ENCODE assay signal across 24 cellular contexts in genomic region chr1:244713329-244713728, GRCh38.
"Had no signal": no experiment of that assay in that cellular context is flagged by ENCODE, and none has a peak within 500 bp of the region (broad histone marks: within the 10 kb centered on the region; RNA-seq: fewer than 3 reads in every experiment).

No MANE protein-coding gene starts in this region.

- H3K9me3 Mint-ChIP-seq: activated CD4-positive, alpha-beta T cell treated with anti-CD3 and anti-CD28 coated beads, Interleukin-2, amount 10 ng/mL, durations not matched to agents 7 days and 5 days; activated CD8-positive, alpha-beta T cell treated with anti-CD3 and anti-CD28 coated beads for 36 hours; activated naive CD8-positive, alpha-beta T cell treated with anti-CD3 and anti-CD28 coated beads, Interleukin-2, amount 50 U/mL, for 24 hours; activated T-helper 1 cell treated with anti-CD3 and anti-CD28 coated beads, Interleukin-12 subunit alpha, Interleukin-12 subunit beta, Interleukin-2, Interleukin-4 antibody, amounts not matched to agents 30 ng/mL and 10 ng/mL and 1 ng/mL, durations not matched to agents 14 hours and 24 hours and 36 hours; endodermal cell; natural killer cell; stimulated activated naive B cell treated with anti-CD40 and anti-IgM and Interleukin-4, amounts not matched to agents 10 μg/mL and 1 μg/mL and 100 μg/mL, for 72 hours had no signal

- H3K9me3 ChIP-seq: esophagus squamous epithelium, gastroesophageal sphincter, neutrophil, ovary, prostate gland, transverse colon, uterus had no signal

- H3K4me3 ChIP-seq: coronary artery, esophagus squamous epithelium, gastroesophageal sphincter, ovary, prostate gland, transverse colon, uterus had no signal

- H3K27me3 Mint-ChIP-seq: activated CD4-positive, alpha-beta T cell treated with anti-CD3 and anti-CD28 coated beads, Interleukin-2, amount 10 ng/mL, durations not matched to agents 7 days and 5 days; activated CD8-positive, alpha-beta T cell treated with anti-CD3 and anti-CD28 coated beads for 36 hours; activated naive CD8-positive, alpha-beta T cell treated with anti-CD3 and anti-CD28 coated beads, Interleukin-2, amount 50 U/mL, for 24 hours; stimulated activated naive B cell treated with anti-CD40 and anti-IgM and Interleukin-4, amounts not matched to agents 10 μg/mL and 1 μg/mL and 100 μg/mL, for 72 hours had no signal

- H3K36me3 Mint-ChIP-seq: activated CD8-positive, alpha-beta memory T cell treated with anti-CD3 and anti-CD28 coated beads, Interleukin-2, amount 10 ng/mL, durations not matched to agents 7 days and 5 days; natural killer cell; stimulated activated naive B cell treated with anti-CD40 and anti-IgM and Interleukin-4, amounts not matched to agents 10 μg/mL and 1 μg/mL and 100 μg/mL, for 72 hours had no signal

- ATAC-seq: gastroesophageal sphincter, left cardiac atrium, natural killer cell had no signal

- H3K4me1 Mint-ChIP-seq: endodermal cell; stimulated activated naive B cell treated with anti-CD40 and anti-IgM and Interleukin-4, amounts not matched to agents 10 μg/mL and 1 μg/mL and 100 μg/mL, for 72 hours had no signal

- H3K27ac Mint-ChIP-seq: activated CD4-positive, alpha-beta T cell treated with anti-CD3 and anti-CD28 coated beads, Interleukin-2, amount 10 ng/mL, durations not matched to agents 7 days and 5 days; activated CD8-positive, alpha-beta memory T cell treated with anti-CD3 and anti-CD28 coated beads, Interleukin-2, amount 10 ng/mL, durations not matched to agents 7 days and 5 days; activated CD8-positive, alpha-beta T cell treated with anti-CD3 and anti-CD28 coated beads for 36 hours; activated T-helper 1 cell treated with anti-CD3 and anti-CD28 coated beads, Interleukin-12 subunit alpha, Interleukin-12 subunit beta, Interleukin-2, Interleukin-4 antibody, amounts not matched to agents 30 ng/mL and 10 ng/mL and 1 ng/mL, durations not matched to agents 14 hours and 24 hours and 36 hours; endodermal cell; natural killer cell; stimulated activated naive B cell treated with anti-CD40 and anti-IgM and Interleukin-4, amounts not matched to agents 10 μg/mL and 1 μg/mL and 100 μg/mL, for 72 hours had no signal

- H3K27ac ChIP-seq: coronary artery, esophagus squamous epithelium, gastroesophageal sphincter, neutrophil, ovary, prostate gland, transverse colon, uterus had no signal

- H3K4me3 Mint-ChIP-seq: activated CD4-positive, alpha-beta T cell treated with anti-CD3 and anti-CD28 coated beads, Interleukin-2, amount 10 ng/mL, durations not matched to agents 7 days and 5 days; activated CD8-positive, alpha-beta memory T cell treated with anti-CD3 and anti-CD28 coated beads, Interleukin-2, amount 10 ng/mL, durations not matched to agents 7 days and 5 days; activated CD8-positive, alpha-beta T cell treated with anti-CD3 and anti-CD28 coated beads for 36 hours; activated naive CD8-positive, alpha-beta T cell treated with anti-CD3 and anti-CD28 coated beads, Interleukin-2, amount 50 U/mL, for 24 hours; activated T-helper 1 cell treated with anti-CD3 and anti-CD28 coated beads, Interleukin-12 subunit alpha, Interleukin-12 subunit beta, Interleukin-2, Interleukin-4 antibody, amounts not matched to agents 30 ng/mL and 10 ng/mL and 1 ng/mL, durations not matched to agents 14 hours and 24 hours and 36 hours; endodermal cell; natural killer cell; stimulated activated naive B cell treated with anti-CD40 and anti-IgM and Interleukin-4, amounts not matched to agents 10 μg/mL and 1 μg/mL and 100 μg/mL, for 72 hours had no signal

- DNase-seq: activated CD4-positive, alpha-beta T cell treated with anti-CD3 and anti-CD28 coated beads, Interleukin-2, amount 10 ng/mL, durations not matched to agents 7 days and 5 days; activated gamma-delta T cell; activated naive CD4-positive, alpha-beta T cell treated with anti-CD3 and anti-CD28 coated beads, Interleukin-2, amount 50 U/mL, for 16 hours; cerebellar nuclear complex; esophagus squamous epithelium; hypothalamus; islet precursor cell; left cardiac atrium; midbrain; natural killer cell; ovary; stimulated activated CD4-positive, alpha-beta T cell treated with anti-CD3 and anti-CD28 coated beads, Interleukin-2, amount 100 ng/mL, for 48 hours; stimulated activated naive B cell treated with anti-CD40 and anti-IgM and Interleukin-4, amounts not matched to agents 10 μg/mL and 1 μg/mL and 100 μg/mL, for 72 hours; transverse colon; uterus had no signal

- H3K4me1 ChIP-seq: esophagus squamous epithelium, gastroesophageal sphincter, prostate gland, uterus had no signal

- H3K27me3 ChIP-seq: esophagus squamous epithelium, gastroesophageal sphincter, neutrophil, ovary, transverse colon, uterus had no signal

- H3K36me3 ChIP-seq: esophagus squamous epithelium, ovary, prostate gland, transverse colon, uterus had no signal
